In the genomic region with DNA sequence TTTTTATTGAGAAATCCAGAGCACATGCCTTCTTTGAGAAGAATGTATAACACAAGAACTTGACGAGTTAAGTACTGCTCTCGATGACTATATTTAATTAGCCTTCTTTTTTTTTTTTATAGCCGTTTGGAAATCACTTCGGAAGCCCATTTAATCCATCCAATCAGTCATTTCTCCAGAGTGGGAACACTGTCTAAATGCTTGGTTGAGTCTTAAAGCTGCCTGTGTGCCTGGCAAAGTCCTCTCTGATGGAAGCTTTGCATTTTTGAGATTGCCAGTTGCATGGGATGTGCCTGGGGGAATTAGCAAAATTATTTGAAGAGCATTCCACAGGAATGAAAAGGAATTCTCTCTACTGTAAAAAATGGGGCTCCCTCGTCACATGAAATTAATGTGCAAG, we compare ENCODE assay signal across 17 cellular contexts.
"Had no signal": no experiment of that assay in that cellular context is flagged by ENCODE, and none has a peak within 500 bp of the region (broad histone marks: within the 10 kb centered on the region; RNA-seq: fewer than 3 reads in every experiment).

No MANE protein-coding gene starts in this region.

- H3K9me3 ChIP-seq: psoas muscle, thoracic aorta had no signal

- H3K4me1 ChIP-seq: psoas muscle had no signal

- H3K36me3 ChIP-seq: cardiac muscle cell, thoracic aorta had no signal

- DNase-seq: activated CD8-positive, alpha-beta memory T cell treated with anti-CD3 and anti-CD28 coated beads, Interleukin-2, amount 50 U/mL, for 4 hours; activated CD8-positive, alpha-beta T cell treated with anti-CD3 and anti-CD28 coated beads for 36 hours; activated gamma-delta T cell treated with Interleukin-2 at 50 U/mL for 16 hours; activated naive CD8-positive, alpha-beta T cell treated with anti-CD3 and anti-CD28 coated beads for 36 hours; activated T-cell treated with anti-CD3 and anti-CD28 coated beads, Interleukin-2, amount 50 U/mL, for 72 hours; aorta; effector CD8-positive, alpha-beta T cell; hippocampal formation; kidney glomerular epithelial cell; naive thymus-derived CD8-positive, alpha-beta T cell; psoas muscle; stimulated activated CD4-positive, alpha-beta T cell treated with anti-CD3 and anti-CD28 coated beads, Interleukin-4, amount 100 ng/mL, for 24 hours; stimulated activated naive CD8-positive, alpha-beta T cell treated with anti-CD3 and anti-CD28 coated beads, Interleukin-15, amount 100 ng/mL, for 72 hours; SW 1271 had no signal

- H3K4me3 ChIP-seq: cardiac muscle cell, coronary artery, psoas muscle, thoracic aorta had no signal

- H3K27me3 ChIP-seq: cardiac muscle cell had no signal

- H3K27ac ChIP-seq: cardiac muscle cell, coronary artery, psoas muscle, thoracic aorta had no signal
